ENCODE assay signal across 9 cellular contexts in genomic region chr12:132222096-132222807, GRCh38.
A peak's percentile ranks its signal among the peaks of the same experiment; 100 is the strongest.
DNase-seq lines count a peak whose midpoint lies in the region; ATAC-seq and TF ChIP-seq lines count a peak whose summit lies in the region.
"Had no signal": no experiment of that assay in that cellular context is flagged by ENCODE, and none has a peak within 500 bp of the region (broad histone marks: within the 10 kb centered on the region; RNA-seq: fewer than 3 reads in every experiment).

No MANE protein-coding gene starts in this region.

- intact Hi-C loops in MCF 10A (cut with micrococcal nuclease) (no loop called here), posterior vena cava (cut with DNase I) (no loop called here)

- TF ChIP-seq CTCF in HEK293 (tag by site-specific recombination; IDR thresholded peaks at IDR 0.05) = no peak
- no peak for TF ChIP-seq CTCF in MCF 10A (IDR thresholded peaks at IDR 0.05; ENCODE audit: unreplicated experiment)

- H3K27ac Mint-ChIP-seq in MCF 10A (ENCODE audit: low read depth, unreplicated experiment) = no peak overlapping the region

- H3K4me3 Mint-ChIP-seq in MCF 10A (ENCODE audit: unreplicated experiment) = no peak overlapping the region

- H3K9me3 Mint-ChIP-seq in MCF 10A (ENCODE audit: unreplicated experiment) = no peaks in the 10 kb centered on the region

- peaks cover 31% of the 10 kb centered on the region for H3K27me3 Mint-ChIP-seq in MCF 10A (ENCODE audit: insufficient read depth, unreplicated experiment)

- no peaks in the 10 kb centered on the region for H3K36me3 ChIP-seq in HEK293 (ENCODE audit: control insufficient read depth in 2 of 2, insufficient read depth in 1 of 2, low read length in 2 of 2)

- ATAC-seq in GM18511 (IDR thresholded peaks at IDR 0.05; ENCODE audit: unreplicated experiment) (no peak), HG03045 (IDR thresholded peaks at IDR 0.05; ENCODE audit: unreplicated experiment) (no peak)

- no peak overlapping the region for H3K27ac ChIP-seq in HEK293 (ENCODE audit: extremely low read depth, low read depth, low read length)
- H3K27ac ChIP-seq: psoas muscle had no signal

- POLR2A ChIA-PET in HEK293 (lab: Yijun Ruan, JAX) = no interaction called here
- POLR2A ChIA-PET in MCF 10A (lab: Yijun Ruan, JAX) = no interaction called here

- no TSS peak for BruUV-seq in MCF 10A (replicated peaks; lab: Mats Ljungman, UMichigan)

- H3K4me1 ChIP-seq in HEK293 (ENCODE audit: control insufficient read depth, insufficient read depth, low read length) = no peaks in the 10 kb centered on the region
- H3K4me1 ChIP-seq: psoas muscle had no signal

- H3K36me3 Mint-ChIP-seq in MCF 10A (ENCODE audit: insufficient read depth, unreplicated experiment) = no peaks in the 10 kb centered on the region

- H3K4me1 Mint-ChIP-seq in MCF 10A (ENCODE audit: insufficient read depth, unreplicated experiment) = no peaks in the 10 kb centered on the region

- no peaks in the 10 kb centered on the region for H3K9me3 ChIP-seq in HEK293 (ENCODE audit: control insufficient read depth, insufficient read depth, low read depth, low read length)
- H3K9me3 ChIP-seq: psoas muscle had no signal

- CTCF ChIA-PET in HEK293 (lab: Yijun Ruan, JAX) (interaction anchor here (0.7 to 1.4 kb wide), 2 partner anchors 61 to 68 kb away, joined by 3 read pairs; no protein-coding TSS in a partner anchor), MCF 10A (lab: Yijun Ruan, JAX) (no interaction called here)

- DNase-seq in AG20443 (ENCODE audit: low spot score) (peak; percentile 51), SKM-1 (lab: John Stamatoyannopoulos, UW; ENCODE audit: unreplicated experiment) (peak; percentile 6), MCF 10A (ENCODE audit: unreplicated experiment) (peak; percentile 17), posterior vena cava (ENCODE audit: low spot score) (peak; percentile 77), mesenteric fat pad (ENCODE audit: low spot score) (no peak)
- DNase-seq: psoas muscle had no signal

- H3K4me3 ChIP-seq in HEK293 (ENCODE audit: low read depth, low read length) = no peak overlapping the region
- H3K4me3 ChIP-seq: psoas muscle had no signal

TF ChIP-seq in HEK293, 187 proteins besides CTCF, POLR2A, EP300 and RAD21:
- TF ChIP-seq ZNF529 (tag by site-specific recombination; IDR thresholded peaks at IDR 0.05; ENCODE audit: insufficient replicate concordance) = no peak
- TF ChIP-seq PRDM1 (tag by site-specific recombination; IDR thresholded peaks at IDR 0.05) = peak; percentile 58
- peak; percentile 80 for TF ChIP-seq GLIS1 (tag by site-specific recombination; IDR thresholded peaks at IDR 0.05)
- peak; percentile 52; the same call in 1 of the 2 replicates for TF ChIP-seq ZNF600 (tag by site-specific recombination; IDR thresholded peaks at IDR 0.05)
- peak; percentile 61; the same call in 1 of the 2 replicates for TF ChIP-seq MYNN (tag by site-specific recombination; IDR thresholded peaks at IDR 0.05; ENCODE audit: borderline replicate concordance)
- TF ChIP-seq ZBTB10 (tag by site-specific recombination; IDR thresholded peaks at IDR 0.05) = no peak
- TF ChIP-seq SP7 (tag by site-specific recombination; IDR thresholded peaks at IDR 0.05) = peak; percentile 67
- TF ChIP-seq ATF2 (tag by site-specific recombination; IDR thresholded peaks at IDR 0.05; ENCODE audit: low read depth) = no peak
- no peak for TF ChIP-seq PBX3 (CRISPR knock-in tag; IDR thresholded peaks at IDR 0.05)
- no peak for TF ChIP-seq ZNF473 (tag by site-specific recombination; IDR thresholded peaks at IDR 0.05)
- TF ChIP-seq AEBP2 (tag by site-specific recombination; IDR thresholded peaks at IDR 0.05; ENCODE audit: borderline replicate concordance) = no peak
- no peak for TF ChIP-seq BCL11B (tag by site-specific recombination; IDR thresholded peaks at IDR 0.05; ENCODE audit: low read depth)
- TF ChIP-seq SETDB1 (IDR thresholded peaks at IDR 0.05; ENCODE audit: insufficient read length, low read length) = no peak
- no peak for TF ChIP-seq ZSCAN30 (tag by site-specific recombination; IDR thresholded peaks at IDR 0.05)
TF ChIP-seq in HEK293: peak in this region for 5.
